Comparison of ENCODE assay signal across 8 cellular contexts in the genomic region with DNA sequence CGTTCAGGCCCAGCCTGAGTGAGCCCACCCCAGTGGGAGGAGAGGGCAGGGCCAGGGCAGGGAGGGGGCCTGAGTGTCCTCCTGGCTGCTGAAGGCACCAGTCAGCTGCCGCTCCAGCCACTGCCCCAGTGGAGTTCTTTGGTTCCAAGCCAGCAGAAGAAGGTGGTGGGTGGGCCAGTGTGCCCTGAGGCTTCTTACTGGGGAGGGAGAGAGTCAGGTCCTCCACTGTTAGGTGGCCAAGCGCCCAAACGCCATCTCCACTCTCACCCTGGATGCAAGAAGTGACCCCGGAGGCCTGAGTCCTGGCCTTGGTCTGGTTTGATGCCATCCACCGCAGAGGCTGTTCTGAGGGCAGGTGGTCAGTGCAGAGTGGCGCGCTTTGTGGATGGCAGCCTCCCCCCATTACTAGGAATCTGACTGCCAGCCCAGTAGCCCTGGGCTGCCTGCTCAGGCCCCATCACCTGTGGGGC. TPM values are rescaled to one million over a fixed set of nuclear protein-coding genes. Genes with fewer than 3 reads are reported as not detected.
DNase-seq lines count a peak whose midpoint lies in the region; ATAC-seq and TF ChIP-seq lines count a peak whose summit lies in the region.

No MANE protein-coding gene starts in this region.

- POLR2A ChIA-PET in AG04449 (lab: Yijun Ruan, JAX): interaction anchor here (1.3 kb wide), 1 partner anchor 11 kb away, joined by 5 read pairs; no protein-coding TSS in a partner anchor

- H3K9ac ChIP-seq in HUES6 (ENCODE audit: low read length): peak overlapping the region; percentile 99

- no peaks in the 10 kb centered on the region for H3K27me3 ChIP-seq in HUES6 (ENCODE audit: control insufficient read depth, insufficient read depth, low read length)

- H3K36me3 ChIP-seq in HUES6 (ENCODE audit: control insufficient read depth, insufficient read depth, low read length): peaks cover 17% of the 10 kb centered on the region

- no peak overlapping the region for H3K27ac ChIP-seq in HUES6 (ENCODE audit: low read depth, low read length)

- H3K4me3 ChIP-seq in AG04449 (ENCODE audit: low read depth, low read length): peak overlapping the region; percentile 39
- no peak overlapping the region for H3K4me3 ChIP-seq in HUES6 (ENCODE audit: low read depth, low read length)

- H3K27ac Mint-ChIP-seq in dendritic cell treated with granulocyte-macrophage colony-stimulating factor and Interleukin-4, amounts not matched to agents 40 ng/mL and 50 ng/mL, for 4 days: peak overlapping the region; percentile 90
- peak overlapping the region; percentile 84 to 87 for H3K27ac Mint-ChIP-seq in natural killer cell

- peaks cover 73% of the 10 kb centered on the region for H3K4me1 Mint-ChIP-seq in dendritic cell treated with granulocyte-macrophage colony-stimulating factor and Interleukin-4, amounts not matched to agents 40 ng/mL and 50 ng/mL, for 4 days (ENCODE audit: low read depth)
- H3K4me1 Mint-ChIP-seq in natural killer cell: peaks cover 43 to 44% of the 10 kb centered on the region in 2 donors

- H3K4me3 Mint-ChIP-seq in dendritic cell treated with granulocyte-macrophage colony-stimulating factor and Interleukin-4, amounts not matched to agents 40 ng/mL and 50 ng/mL, for 4 days: peak overlapping the region; percentile 98
- H3K4me3 Mint-ChIP-seq in natural killer cell: peak overlapping the region; percentile 13

- ATAC-seq in natural killer cell: no peak
- no peak for ATAC-seq in GM21390 (IDR thresholded peaks at IDR 0.05; ENCODE audit: unreplicated experiment)

- H3K27me3 Mint-ChIP-seq in dendritic cell treated with granulocyte-macrophage colony-stimulating factor and Interleukin-4, amounts not matched to agents 40 ng/mL and 50 ng/mL, for 4 days: no peaks in the 10 kb centered on the region
- H3K27me3 Mint-ChIP-seq in natural killer cell (ENCODE audit: low read depth in 2 of 2): no peaks in the 10 kb centered on the region

- intact Hi-C loops in dendritic cell treated with granulocyte-macrophage colony-stimulating factor and Interleukin-4, amounts not matched to agents 40 ng/mL and 50 ng/mL, for 4 days (cut with micrococcal nuclease): loop anchor here (5.0 kb wide), 1 partner anchor 116 kb away; the partner anchor contains the start of gene EIF4A3
- intact Hi-C loops in natural killer cell (cut with micrococcal nuclease): loop anchor here (2.0 kb wide), 1 partner anchor 116 kb away; the partner anchor contains the start of gene EIF4A3

- H3K9me3 Mint-ChIP-seq in dendritic cell treated with granulocyte-macrophage colony-stimulating factor and Interleukin-4, amounts not matched to agents 40 ng/mL and 50 ng/mL, for 4 days: no peaks in the 10 kb centered on the region
- no peaks in the 10 kb centered on the region for H3K9me3 Mint-ChIP-seq in natural killer cell

- no peak for TF ChIP-seq CTCF in AG04449 (IDR thresholded peaks at IDR 0.05; ENCODE audit: insufficient read depth, low read length, missing control alignments)
- no peak for TF ChIP-seq CTCF in natural killer cell (IDR thresholded peaks at IDR 0.05)

- H3K36me3 Mint-ChIP-seq in dendritic cell treated with granulocyte-macrophage colony-stimulating factor and Interleukin-4, amounts not matched to agents 40 ng/mL and 50 ng/mL, for 4 days (ENCODE audit: low read depth): peaks cover 49% of the 10 kb centered on the region
- no peaks in the 10 kb centered on the region for H3K36me3 Mint-ChIP-seq in natural killer cell

- CTCF ChIA-PET in AG04449 (lab: Yijun Ruan, JAX): interaction anchor here (0.8 to 1.6 kb wide), 2 partner anchors 66 to 161 kb away, joined by 3 to 6 read pairs; partner anchors contain the start of gene GAA

- peaks cover 36% of the 10 kb centered on the region for H3K4me1 ChIP-seq in HUES6 (ENCODE audit: control insufficient read depth, insufficient read depth, low read length)

- DNase-seq in AG04449 (ENCODE audit: low read depth, low spot score) (no peak), natural killer cell (no peak), ureter (ENCODE audit: low spot score) (no peak), COLO829 (ENCODE audit: low spot score) (no peak), NAMALWA (ENCODE audit: low spot score) (no peak)

- H3K9me3 ChIP-seq in HUES6 (ENCODE audit: control insufficient read depth, insufficient read depth, low read depth, low read length): no peaks in the 10 kb centered on the region

RNA-seq across cellular contexts. Expression of gene RNF213, which starts 2.2 kb away (rescaled TPM):
- total RNA-seq in natural killer cell (1,000 to 10,000 TPM in 2 of 3 donors, 100 to 1,000 TPM in 1; 929 to 1,120 (median 1,060) TPM), ureter (221 TPM)

RNA-seq across cellular contexts. Expression of gene SLC26A11, which starts 42.6 kb away (rescaled TPM):
- 10 to 100 TPM; 33.9 to 37.6 (median 35.8) TPM for total RNA-seq in natural killer cell
- 25.5 TPM for total RNA-seq in ureter

RNA-seq across cellular contexts. Expression of gene SGSH, which starts 42.7 kb away (rescaled TPM):
- total RNA-seq in natural killer cell (10 to 100 TPM; 73.4 to 96.5 (median 74.1) TPM), ureter (64.1 TPM)
